ENCODE assay signal across 22 cellular contexts in the genomic region with DNA sequence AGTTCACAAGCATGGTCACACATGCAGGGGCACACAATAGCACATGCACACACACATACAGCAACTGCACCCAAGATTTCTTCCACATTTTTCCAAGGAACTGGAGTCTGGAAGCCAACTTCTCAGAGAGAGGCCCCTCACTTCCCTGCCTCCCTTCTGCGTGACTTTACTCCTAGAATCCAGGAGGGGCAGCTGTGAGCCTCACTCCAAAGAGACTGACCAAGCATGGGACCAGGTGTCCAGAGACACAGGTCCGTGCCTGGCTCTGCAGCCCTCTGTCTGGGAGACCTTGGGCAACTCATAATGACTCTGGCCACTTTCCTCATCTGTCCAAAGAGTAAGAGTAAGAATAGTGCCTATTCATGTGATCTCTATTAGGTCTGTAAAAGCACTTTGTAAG.
A peak's percentile ranks its signal among the peaks of the same experiment; 100 is the strongest.
DNase-seq lines count a peak whose midpoint lies in the region; ATAC-seq and TF ChIP-seq lines count a peak whose summit lies in the region.
"Had no signal": no experiment of that assay in that cellular context is flagged by ENCODE, and none has a peak within 500 bp of the region (broad histone marks: within the 10 kb centered on the region; RNA-seq: fewer than 3 reads in every experiment).

No MANE protein-coding gene starts in this region.

- no peak overlapping the region for H3K4me2 ChIP-seq in neuronal stem cell (ENCODE audit: insufficient read depth, low read length, poor library complexity, severe bottlenecking)
- H3K4me2 ChIP-seq: SK-N-SH had no signal

- no peak overlapping the region for H3K27ac Mint-ChIP-seq in endodermal cell
- H3K27ac Mint-ChIP-seq: CD14-positive monocyte, HFFc6, IgD-negative memory B cell had no signal

- H4K91ac ChIP-seq in neuronal stem cell (ENCODE audit: low read depth, low read length, poor library complexity) = no peak overlapping the region

- H3K4me3 Mint-ChIP-seq in endodermal cell = no peak overlapping the region
- H3K4me3 Mint-ChIP-seq: CD14-positive monocyte, HFFc6, IgD-negative memory B cell had no signal

- no peak overlapping the region for H2BK120ac ChIP-seq in neuronal stem cell (ENCODE audit: low read depth, low read length)

- no peaks in the 10 kb centered on the region for H3K9me3 Mint-ChIP-seq in endodermal cell
- H3K9me3 Mint-ChIP-seq: CD14-positive monocyte, HFFc6 had no signal

- H3K14ac ChIP-seq in neuronal stem cell (ENCODE audit: low read length) = no peak overlapping the region

- peak overlapping the region; percentile 48 for H2BK12ac ChIP-seq in neuronal stem cell (ENCODE audit: low read length)

- TF ChIP-seq CTCF in NB4 (IDR thresholded peaks at IDR 0.05; ENCODE audit: low read depth, low read length) = peak; percentile 21
- peak; percentile 61 for TF ChIP-seq CTCF in endodermal cell (conservative IDR thresholded peaks at IDR 0.05)

- no peaks in the 10 kb centered on the region for H3K79me1 ChIP-seq in neuronal stem cell (ENCODE audit: low read depth, low read length)

- H3K36me3 ChIP-seq in H7 (replicated peaks; ENCODE audit: control insufficient read depth, insufficient read depth, low read length) = no peaks in the 10 kb centered on the region
- no peaks in the 10 kb centered on the region for H3K36me3 ChIP-seq in endodermal cell (ENCODE audit: control insufficient read depth, insufficient read depth, low read length)
- no peaks in the 10 kb centered on the region for H3K36me3 ChIP-seq in neuronal stem cell (replicated peaks in 1 of 2; ENCODE audit: control insufficient read depth in 2 of 2, insufficient read depth in 2 of 2, low read length in 2 of 2)
- H3K36me3 ChIP-seq: MG63 had no signal

- ATAC-seq in HG02588 (IDR thresholded peaks at IDR 0.05; ENCODE audit: unreplicated experiment) (no peak), GM19395 (IDR thresholded peaks at IDR 0.05; ENCODE audit: unreplicated experiment) (no peak), HG02798 (IDR thresholded peaks at IDR 0.05; ENCODE audit: poor library complexity, unreplicated experiment) (no peak)

- H3K27ac ChIP-seq in endodermal cell (ENCODE audit: low read depth, low read length) (no peak overlapping the region), neuronal stem cell (replicated peaks; ENCODE audit: low read length) (no peak overlapping the region)

- no peak overlapping the region for H3K4ac ChIP-seq in neuronal stem cell (ENCODE audit: low read length)

- peaks cover 12% of the 10 kb centered on the region for H3K4me1 ChIP-seq in endodermal cell (ENCODE audit: control insufficient read depth, insufficient read depth, low read length)
- peaks cover 0 to 33% of the 10 kb centered on the region in 2 donors for H3K4me1 ChIP-seq in neuronal stem cell (ENCODE audit: control insufficient read depth in 2 of 2, insufficient read depth in 1 of 2, low read depth in 1 of 2, low read length in 2 of 2)

- H3K9ac ChIP-seq in endodermal cell (ENCODE audit: extremely low read depth, low read length, poor library complexity, severe bottlenecking) (no peak overlapping the region), neuronal stem cell (ENCODE audit: low read depth, low read length, poor library complexity) (no peak overlapping the region)
- H3K9ac ChIP-seq: SK-N-SH had no signal

- 70 to 75% methylated on average over 2 of the region's 2 CpGs for WGBS in endodermal cell (ENCODE audit: insufficient coverage in 1 of 2, insufficient read length in 1 of 2), 2 experiments
- WGBS in neuronal stem cell (ENCODE audit: extremely low coverage in 2 of 2, insufficient read length in 2 of 2, insufficient replicate concordance in 1 of 2), 2 donors = no CpG with 5 or more reads among the region's 2 CpGs

- H3K4me1 Mint-ChIP-seq in endodermal cell = peaks cover 15% of the 10 kb centered on the region
- H3K4me1 Mint-ChIP-seq: IgD-negative memory B cell had no signal

- DNase-seq in H7 (peak; percentile 55), NB4 (ENCODE audit: low read depth) (no peak), endodermal cell (peak; percentile 68), neuronal stem cell (ENCODE audit: low spot score) (no peak)
- DNase-seq: ACHN; GOT3; HFFc6; Kasumi-1; MG63; NCI-H1092 treated with DMSO at 0.1 percent for 48 hours; NCI-H146; NCI-H2081; NCI-H446; NCI-H526 treated with DMSO at 0.1 percent for 48 hours; NK-92 treated with Interleukin-12 subunit alpha and Interleukin-12 subunit beta, amount 100 ng/mL, for 24 hours; Right ventricle myocardium superior; SK-N-SH had no signal

- H2AK5ac ChIP-seq in neuronal stem cell (ENCODE audit: low read depth, low read length) = no peak overlapping the region

- peaks cover 36% of the 10 kb centered on the region for H3K27me3 Mint-ChIP-seq in endodermal cell (ENCODE audit: insufficient read depth)

- no peak overlapping the region for H2AFZ ChIP-seq in neuronal stem cell (ENCODE audit: low read length)

- no peaks in the 10 kb centered on the region for H3K36me3 Mint-ChIP-seq in endodermal cell (ENCODE audit: low read depth)
- H3K36me3 Mint-ChIP-seq: CD14-positive monocyte, IgD-negative memory B cell had no signal

- H3K9me3 ChIP-seq in endodermal cell (ENCODE audit: control insufficient read depth, low read length) = peaks cover 8% of the 10 kb centered on the region
- no peaks in the 10 kb centered on the region for H3K9me3 ChIP-seq in neuronal stem cell (replicated peaks in 1 of 2; ENCODE audit: control insufficient read depth in 2 of 2, insufficient read depth in 1 of 2, low read depth in 1 of 2, low read length in 2 of 2)
- H3K9me3 ChIP-seq: MG63, SK-N-SH had no signal

- H3K4me3 ChIP-seq in H7 (ENCODE audit: insufficient read depth, low read depth, low read length) (no peak overlapping the region), NB4 (ENCODE audit: low read depth, low read length) (no peak overlapping the region), endodermal cell (ENCODE audit: low read length) (no peak overlapping the region), neuronal stem cell (ENCODE audit: low read length in 2 of 2) (peak overlapping the region in 1 of 2 donors; percentile 19)
- H3K4me3 ChIP-seq: MG63 had no signal

- no peak overlapping the region for H2BK15ac ChIP-seq in neuronal stem cell (ENCODE audit: low read length)

- peak overlapping the region; percentile 20 for H3K18ac ChIP-seq in neuronal stem cell (ENCODE audit: low read length)

- H3K23ac ChIP-seq in neuronal stem cell (ENCODE audit: low read depth, low read length, poor library complexity) = no peak overlapping the region

- no peak for TF ChIP-seq POLR2A in NB4 (IDR thresholded peaks at IDR 0.05; ENCODE audit: extremely low read depth, insufficient read length)

- H4K8ac ChIP-seq in neuronal stem cell (ENCODE audit: low read depth, low read length) = no peak overlapping the region

- H3K27me3 ChIP-seq in H7 (ENCODE audit: control insufficient read depth, insufficient read depth, low read length) = no peaks in the 10 kb centered on the region
- H3K27me3 ChIP-seq in endodermal cell (ENCODE audit: control insufficient read depth, insufficient read depth, low read length, poor library complexity, severe bottlenecking) = peaks cover 38% of the 10 kb centered on the region
- H3K27me3 ChIP-seq in neuronal stem cell (ENCODE audit: control insufficient read depth in 3 of 3, insufficient read depth in 3 of 3, low read depth in 1 of 3, low read length in 3 of 3) = no peaks in the 10 kb centered on the region
- H3K27me3 ChIP-seq: MG63 had no signal

- no peak overlapping the region for H2BK5ac ChIP-seq in neuronal stem cell (ENCODE audit: low read length)

Comparison
In these comparisons a context has a peak if more than half of its experiments do, and no peak if none do; other contexts are left out.
1. DNase-seq: peak in H7 (single experiment) and endodermal cell (single experiment); none in NB4 (single experiment) and neuronal stem cell (single experiment).